Comparison of ENCODE assay signal across 8 cellular contexts in the genomic region with DNA sequence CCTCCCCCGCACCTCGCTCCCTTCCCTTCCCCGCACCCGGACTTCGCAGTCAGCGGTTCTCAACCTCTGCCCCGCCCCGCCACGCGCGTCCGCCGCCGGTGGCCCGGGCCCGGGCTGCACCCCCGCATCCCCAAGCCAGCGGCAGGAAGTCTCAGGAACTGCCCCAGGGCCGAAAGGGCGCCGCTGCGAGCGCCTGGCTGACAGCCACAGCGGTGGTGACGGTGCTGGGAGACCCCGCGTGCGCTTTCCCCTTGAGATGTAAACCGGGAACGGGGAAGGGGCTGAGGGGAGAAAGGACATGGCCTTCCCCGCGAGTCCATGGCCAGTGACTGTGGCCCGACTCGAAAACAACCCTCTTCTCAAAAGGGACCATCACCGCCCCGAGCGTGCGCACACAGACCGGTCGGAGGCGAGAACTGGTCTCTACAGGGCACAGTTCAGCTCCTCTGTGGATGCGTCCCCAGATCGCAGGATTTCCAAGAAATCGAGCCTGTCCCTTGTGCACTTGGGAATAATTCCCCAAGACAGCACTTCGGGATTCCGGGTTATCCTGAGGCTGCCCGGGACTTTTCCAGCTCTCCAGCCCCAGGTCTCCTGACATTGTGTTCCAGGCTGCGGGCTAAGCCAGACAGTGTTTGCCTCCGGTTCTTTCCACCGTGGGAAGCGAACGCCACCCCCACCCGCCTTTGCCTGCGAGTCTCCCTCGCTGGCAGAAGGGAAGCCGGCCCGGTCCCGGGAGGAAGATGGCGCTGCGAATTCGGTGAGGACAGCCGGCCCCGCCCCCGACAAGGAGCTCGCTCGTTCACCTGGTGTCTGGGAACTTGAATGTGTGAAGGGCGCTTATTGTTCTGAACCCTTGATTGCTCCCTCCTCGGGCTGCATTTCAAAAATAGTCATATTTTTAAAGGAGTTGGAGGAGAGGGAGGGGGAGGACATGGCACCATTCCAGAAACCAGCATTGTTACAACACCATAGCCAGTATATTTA. TPM values are rescaled to one million over a fixed set of nuclear protein-coding genes. Genes with fewer than 3 reads are reported as not detected.
DNase-seq lines count a peak whose midpoint lies in the region; ATAC-seq and TF ChIP-seq lines count a peak whose summit lies in the region.

No MANE protein-coding gene starts in this region.

- intact Hi-C loops in right cardiac atrium (cut with DNase I) (no loop called here), prostate gland (cut with DNase I) (no loop called here)

- no peaks in the 10 kb centered on the region for H3K36me3 ChIP-seq in prostate gland

- no peaks in the 10 kb centered on the region for H3K9me3 ChIP-seq in right cardiac atrium (ENCODE audit: control insufficient read depth, low read length)
- no peaks in the 10 kb centered on the region for H3K9me3 ChIP-seq in prostate gland

- WGBS in right cardiac atrium, result 1% methylated on average over 68 of the region's 68 CpGs
- WGBS in prostate gland, result 2% methylated on average over 62 of the region's 68 CpGs

- H3K27ac ChIP-seq in angular gyrus (ENCODE audit: low read depth, low read length) (peak overlapping the region; percentile 80), right cardiac atrium (ENCODE audit: low read length) (no peak overlapping the region), prostate gland (peak overlapping the region; percentile 82 to 86)

- ATAC-seq in right cardiac atrium (peak; percentile 50 to 67), GM18519 (IDR thresholded peaks at IDR 0.05; ENCODE audit: low FRiP score, unreplicated experiment) (no peak), HG02970 (IDR thresholded peaks at IDR 0.05; ENCODE audit: low FRiP score, unreplicated experiment) (no peak), GM19452 (IDR thresholded peaks at IDR 0.05; ENCODE audit: unreplicated experiment) (no peak)

- peak overlapping the region; percentile 57 for H3K4me3 ChIP-seq in right cardiac atrium (ENCODE audit: low read length)
- peak overlapping the region; percentile 55 to 56 for H3K4me3 ChIP-seq in prostate gland

- peak in 3 of 4 experiments; percentile 12 to 32 (median 26) for TF ChIP-seq CTCF in prostate gland (IDR thresholded peaks at IDR 0.05)

- TF ChIP-seq POLR2A in prostate gland (IDR thresholded peaks at IDR 0.05), result no peak

- H3K27me3 ChIP-seq in right cardiac atrium (ENCODE audit: control insufficient read depth, insufficient read depth), result peaks cover 3% of the 10 kb centered on the region
- no peaks in the 10 kb centered on the region for H3K27me3 ChIP-seq in prostate gland (replicated peaks; ENCODE audit: insufficient read depth)

- peak; percentile 71 for DNase-seq in ELR (ENCODE audit: low read depth)
- peak; percentile 60 for DNase-seq in NCI-H1694 (lab: John Stamatoyannopoulos, UW)
- peak; percentile 75 to 87 (median 84) for DNase-seq in right cardiac atrium
- peak; percentile 90 for DNase-seq in prostate gland (ENCODE audit: low spot score)

- H3K4me1 ChIP-seq in right cardiac atrium (ENCODE audit: control insufficient read depth, insufficient read depth, low read length) (peaks cover 3% of the 10 kb centered on the region), prostate gland (replicated peaks) (no peaks in the 10 kb centered on the region)

RNA-seq across cellular contexts. Expression of a gene that starts 2.7 kb away (rescaled TPM):
- total RNA-seq in right cardiac atrium, result 10 to 100 TPM in 2 of 4 donors, 1 to 10 TPM in 2; 8.3 to 13.5 (median 10.2) TPM
- 1.9 TPM for polyA plus RNA-seq in right cardiac atrium
- 100 to 1,000 TPM; 123 to 129 TPM for total RNA-seq in prostate gland

Comparison
In these comparisons a context has a peak if more than half of its experiments do, and no peak if none do; other contexts are left out.
1. ATAC-seq: peak in right cardiac atrium (2 of 2); none in GM18519 (single experiment), HG02970 (single experiment) and GM19452 (single experiment).
2. RNA of a gene that starts 2.7 kb away (total RNA-seq): 123 to 129 TPM in prostate gland; 8.3 to 13.5 TPM in right cardiac atrium; every median in the first group is over 4 times any median in the second.
3. Peak in every context shown above with its lines, with median percentiles within 50 percentile points of each other: DNase-seq.